In genomic region chr17:4101127-4101798, GRCh38 we compare ENCODE assay signal across 9 cellular contexts. TPM values are rescaled to one million over a fixed set of nuclear protein-coding genes. Genes with fewer than 3 reads are reported as not detected.
A peak's percentile ranks its signal among the peaks of the same experiment; 100 is the strongest.
DNase-seq lines count a peak whose midpoint lies in the region; ATAC-seq lines count a peak whose summit lies in the region.
"Had no signal": no experiment of that assay in that cellular context is flagged by ENCODE, and none has a peak within 500 bp of the region (broad histone marks: within the 10 kb centered on the region; RNA-seq: fewer than 3 reads in every experiment).

No MANE protein-coding gene starts in this region.

- no peak for DNase-seq in stimulated activated naive CD8-positive, alpha-beta T cell treated with anti-CD3 and anti-CD28 coated beads, Interleukin-15, Interleukin-2, amounts not matched to agents 100 U/mL and 50 U/mL, for 24 hours
- DNase-seq in caudate nucleus (lab: John Stamatoyannopoulos, UW) = peak in 2 of 61 donors; percentile 2 to 3
- DNase-seq in mesendoderm = peak; percentile 10
- no peak for DNase-seq in germinal center (ENCODE audit: low spot score)
- DNase-seq: EL had no signal

- H3K27me3 Mint-ChIP-seq in stimulated activated naive CD8-positive, alpha-beta T cell treated with anti-CD3 and anti-CD28 coated beads, Interleukin-15, Interleukin-2, amounts not matched to agents 100 ng/mL and 50 ng/mL, for 24 hours = no peaks in the 10 kb centered on the region

- peak overlapping the region; percentile 10 for H3K56ac ChIP-seq in mesendoderm (ENCODE audit: low read length)

- no peak for ATAC-seq in stimulated activated naive CD8-positive, alpha-beta T cell treated with anti-CD3 and anti-CD28 coated beads, Interleukin-15, Interleukin-2, amounts not matched to agents 100 U/mL and 50 U/mL, for 24 hours
- ATAC-seq in HG02571 (IDR thresholded peaks at IDR 0.05; ENCODE audit: unreplicated experiment) = no peak
- ATAC-seq in HG03175 (IDR thresholded peaks at IDR 0.05; ENCODE audit: unreplicated experiment) = no peak
- no peak for ATAC-seq in GM19395 (IDR thresholded peaks at IDR 0.05; ENCODE audit: unreplicated experiment)

- peaks cover 10% of the 10 kb centered on the region for H3K36me3 ChIP-seq in mesendoderm (ENCODE audit: control insufficient read depth, insufficient read depth, low read length)

- no peak overlapping the region for H4K8ac ChIP-seq in mesendoderm (ENCODE audit: low read depth, low read length)

- H2BK5ac ChIP-seq in mesendoderm (ENCODE audit: low read length) = no peak overlapping the region

- H3K4me2 ChIP-seq in mesendoderm (ENCODE audit: low read length) = no peak overlapping the region

- H3K27ac Mint-ChIP-seq in stimulated activated naive CD8-positive, alpha-beta T cell treated with anti-CD3 and anti-CD28 coated beads, Interleukin-15, Interleukin-2, amounts not matched to agents 100 ng/mL and 50 ng/mL, for 24 hours = peak overlapping the region; percentile 27

- peaks cover 59% of the 10 kb centered on the region for H3K36me3 Mint-ChIP-seq in stimulated activated naive CD8-positive, alpha-beta T cell treated with anti-CD3 and anti-CD28 coated beads, Interleukin-15, Interleukin-2, amounts not matched to agents 100 ng/mL and 50 ng/mL, for 24 hours (ENCODE audit: low read depth)

- no peak overlapping the region for H3K9ac ChIP-seq in mesendoderm (ENCODE audit: low read length)

- no peak overlapping the region for H3K4ac ChIP-seq in mesendoderm (ENCODE audit: low read depth, low read length)

- no peak overlapping the region for H2AK5ac ChIP-seq in mesendoderm (ENCODE audit: low read length)

- H2BK120ac ChIP-seq in mesendoderm (ENCODE audit: low read depth, low read length) = no peak overlapping the region

- no peak overlapping the region for H3K4me3 Mint-ChIP-seq in stimulated activated naive CD8-positive, alpha-beta T cell treated with anti-CD3 and anti-CD28 coated beads, Interleukin-15, Interleukin-2, amounts not matched to agents 100 ng/mL and 50 ng/mL, for 24 hours

- H3K4me1 Mint-ChIP-seq in stimulated activated naive CD8-positive, alpha-beta T cell treated with anti-CD3 and anti-CD28 coated beads, Interleukin-15, Interleukin-2, amounts not matched to agents 100 ng/mL and 50 ng/mL, for 24 hours (ENCODE audit: low read depth) = peaks cover 11% of the 10 kb centered on the region

- no peak overlapping the region for H3K18ac ChIP-seq in mesendoderm (ENCODE audit: low read length)

- H3K4me3 ChIP-seq in mesendoderm (ENCODE audit: low read length) = no peak overlapping the region

- no peak overlapping the region for H3K23ac ChIP-seq in mesendoderm (ENCODE audit: low read length)

- no peaks in the 10 kb centered on the region for H3K9me3 Mint-ChIP-seq in stimulated activated naive CD8-positive, alpha-beta T cell treated with anti-CD3 and anti-CD28 coated beads, Interleukin-15, Interleukin-2, amounts not matched to agents 100 ng/mL and 50 ng/mL, for 24 hours

- WGBS in mesendoderm (ENCODE audit: extremely low coverage, insufficient coverage, low lambda C conversion rate) = no CpG with 5 or more reads among the region's 12 CpGs

- no peak overlapping the region for H4K5ac ChIP-seq in mesendoderm (ENCODE audit: low read length)

- H3K27ac ChIP-seq in caudate nucleus (ENCODE audit: low read depth, low read length) (peak overlapping the region; percentile 68), mesendoderm (ENCODE audit: low read depth, low read length) (no peak overlapping the region)

- H3K27me3 ChIP-seq in mesendoderm (ENCODE audit: insufficient read depth, low read length, poor library complexity) = no peaks in the 10 kb centered on the region

- H3K79me2 ChIP-seq in mesendoderm (ENCODE audit: control insufficient read depth, insufficient read depth, low read length) = no peaks in the 10 kb centered on the region

- H3K4me1 ChIP-seq in mesendoderm (ENCODE audit: control insufficient read depth, low read depth, low read length) = no peaks in the 10 kb centered on the region

- no peaks in the 10 kb centered on the region for H3K79me1 ChIP-seq in mesendoderm (ENCODE audit: low read length)

- no peak overlapping the region for H2BK15ac ChIP-seq in mesendoderm (replicated peaks; ENCODE audit: low read depth)

RNA-seq across cellular contexts. Expression of gene ZZEF1, which starts 41.6 kb away (rescaled TPM):
- 5.6 TPM for polyA plus RNA-seq in mesendoderm (2013, experiment 1 of 2)
- 5.8 TPM for polyA plus RNA-seq in mesendoderm (2013, experiment 2 of 2)

RNA-seq across cellular contexts. Expression of gene CYB5D2, which starts 41.7 kb away (rescaled TPM):
- 2.6 TPM for polyA plus RNA-seq in mesendoderm (2013, experiment 1 of 2)
- polyA plus RNA-seq in mesendoderm (2013, experiment 2 of 2) = 2.5 TPM
